1 cellular context compared by ENCODE assay signal in the genomic region with DNA sequence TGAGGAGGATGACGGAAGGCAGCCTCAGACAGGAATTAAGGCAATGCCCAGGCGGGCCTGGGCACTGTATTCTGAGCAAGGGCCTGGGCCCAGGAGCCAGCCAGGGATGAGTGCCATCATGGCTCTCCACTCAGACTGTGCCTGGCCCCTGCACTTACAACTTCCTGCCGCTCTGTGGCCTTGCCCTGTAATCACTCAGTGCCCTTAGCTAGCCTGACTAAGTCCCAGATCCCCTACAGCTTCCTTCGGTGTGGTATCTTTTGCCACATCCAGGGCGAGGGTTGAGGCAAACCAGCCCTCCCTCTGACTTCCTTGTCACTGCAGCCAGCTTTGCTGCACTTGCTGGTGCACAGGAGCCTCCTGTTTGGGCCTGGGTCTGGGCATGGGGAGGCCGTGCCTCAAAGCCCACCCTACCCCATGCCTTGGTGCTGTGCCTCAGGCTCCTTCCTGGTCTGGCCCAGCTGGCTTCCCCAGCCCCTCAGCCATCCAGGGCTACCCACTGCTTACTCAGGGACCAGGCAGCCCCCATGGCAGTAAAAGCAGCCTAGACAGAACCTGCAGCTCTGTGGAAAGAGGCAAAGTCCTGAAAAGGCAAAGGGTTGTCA.
TF ChIP-seq lines count a peak whose summit lies in the region.

No MANE protein-coding gene starts in this region.

TF ChIP-seq in K562, 482 proteins besides CTCF, POLR2A, EP300 and RAD21:
- TF ChIP-seq ZNF561 (CRISPR knock-in tag; conservative IDR thresholded peaks at IDR 0.05) (no peak), POLR2G (IDR thresholded peaks at IDR 0.05; ENCODE audit: low read depth, low read length) (0 out of 2 replicates have a peak, but pooled peaks have one; percentile 22), TCFL5 (CRISPR knock-in tag; conservative IDR thresholded peaks at IDR 0.05) (no peak)
- TF ChIP-seq, protein P1, sequence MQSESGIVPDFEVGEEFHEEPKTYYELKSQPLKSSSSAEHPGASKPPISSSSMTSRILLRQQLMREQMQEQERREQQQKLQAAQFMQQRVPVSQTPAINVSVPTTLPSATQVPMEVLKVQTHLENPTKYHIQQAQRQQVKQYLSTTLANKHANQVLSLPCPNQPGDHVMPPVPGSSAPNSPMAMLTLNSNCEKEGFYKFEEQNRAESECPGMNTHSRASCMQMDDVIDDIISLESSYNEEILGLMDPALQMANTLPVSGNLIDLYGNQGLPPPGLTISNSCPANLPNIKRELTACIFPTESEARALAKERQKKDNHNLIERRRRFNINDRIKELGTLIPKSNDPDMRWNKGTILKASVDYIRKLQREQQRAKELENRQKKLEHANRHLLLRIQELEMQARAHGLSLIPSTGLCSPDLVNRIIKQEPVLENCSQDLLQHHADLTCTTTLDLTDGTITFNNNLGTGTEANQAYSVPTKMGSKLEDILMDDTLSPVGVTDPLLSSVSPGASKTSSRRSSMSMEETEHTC (IDR thresholded peaks at IDR 0.05) = no peak
